In genomic region chr4:73103799-73104503, GRCh38 we compare ENCODE assay signal across 15 cellular contexts.
DNase-seq lines count a peak whose midpoint lies in the region; ATAC-seq and TF ChIP-seq lines count a peak whose summit lies in the region.
"Had no signal": no experiment of that assay in that cellular context is flagged by ENCODE, and none has a peak within 500 bp of the region (broad histone marks: within the 10 kb centered on the region; RNA-seq: fewer than 3 reads in every experiment).

No MANE protein-coding gene starts in this region.

- no peak overlapping the region for H3K4me3 Mint-ChIP-seq in activated naive CD4-positive, alpha-beta T cell treated with anti-CD3 and anti-CD28 coated beads, Interleukin-2, amount 50 U/mL, for 24 hours

- TF ChIP-seq CTCF in fibroblast of mammary gland (conservative IDR thresholded peaks at IDR 0.05; ENCODE audit: control insufficient read depth, insufficient read depth, low read depth, low read length) = no peak

- peaks cover 11% of the 10 kb centered on the region for H3K36me3 Mint-ChIP-seq in activated naive CD4-positive, alpha-beta T cell treated with anti-CD3 and anti-CD28 coated beads, Interleukin-2, amount 50 U/mL, for 24 hours

- ATAC-seq in stimulated activated naive CD8-positive, alpha-beta T cell treated with anti-CD3 and anti-CD28 coated beads, Interleukin-15, Interleukin-2, amounts not matched to agents 100 U/mL and 50 U/mL, for 24 hours = peak; percentile 81
- no peak for ATAC-seq in GM19397 (IDR thresholded peaks at IDR 0.05; ENCODE audit: unreplicated experiment)
- ATAC-seq: right cardiac atrium, Right ventricle myocardium inferior had no signal

- H3K4me1 Mint-ChIP-seq in activated naive CD4-positive, alpha-beta T cell treated with anti-CD3 and anti-CD28 coated beads, Interleukin-2, amount 50 U/mL, for 24 hours = peaks cover 17% of the 10 kb centered on the region

- peak overlapping the region; percentile 56 for H3K27ac Mint-ChIP-seq in activated naive CD4-positive, alpha-beta T cell treated with anti-CD3 and anti-CD28 coated beads, Interleukin-2, amount 50 U/mL, for 24 hours

- no peak for DNase-seq in activated naive CD4-positive, alpha-beta T cell treated with Interleukin-2 at 50 U/mL for 16 hours
- peak; percentile 14 for DNase-seq in RKO (ENCODE audit: low spot score)
- peak; percentile 49 for DNase-seq in fibroblast of mammary gland (ENCODE audit: low read depth)
- no peak for DNase-seq in stimulated activated naive CD8-positive, alpha-beta T cell treated with anti-CD3 and anti-CD28 coated beads, Interleukin-15, Interleukin-2, amounts not matched to agents 100 U/mL and 50 U/mL, for 24 hours
- no peak for DNase-seq in putamen (ENCODE audit: low spot score)
- no peak for DNase-seq in cerebellar nuclear complex (lab: John Stamatoyannopoulos, UW)
- DNase-seq: AML-193, KG1, NCI-H510A, right cardiac atrium, WERI-Rb-1 had no signal

- no peaks in the 10 kb centered on the region for H3K27me3 Mint-ChIP-seq in activated naive CD4-positive, alpha-beta T cell treated with anti-CD3 and anti-CD28 coated beads, Interleukin-2, amount 50 U/mL, for 24 hours

- H3K4me3 ChIP-seq in fibroblast of mammary gland (ENCODE audit: control insufficient read depth, low read depth, low read length) = no peak overlapping the region
- H3K4me3 ChIP-seq: tibial nerve had no signal

- H3K9me3 Mint-ChIP-seq in activated naive CD4-positive, alpha-beta T cell treated with anti-CD3 and anti-CD28 coated beads, Interleukin-2, amount 50 U/mL, for 24 hours = no peaks in the 10 kb centered on the region

Comparison
In these comparisons a context has a peak if more than half of its experiments do, and no peak if none do; other contexts are left out.
1. DNase-seq: peak in RKO (single experiment) and fibroblast of mammary gland (single experiment); none in activated naive CD4-positive, alpha-beta T cell treated with Interleukin-2 at 50 U/mL for 16 hours (single experiment), stimulated activated naive CD8-positive, alpha-beta T cell treated with anti-CD3 and anti-CD28 coated beads, Interleukin-15, Interleukin-2, amounts not matched to agents 100 U/mL and 50 U/mL, for 24 hours (single experiment), putamen (single experiment) and cerebellar nuclear complex (0 of 2).